ENCODE assay signal across 8 cellular contexts in the genomic region with DNA sequence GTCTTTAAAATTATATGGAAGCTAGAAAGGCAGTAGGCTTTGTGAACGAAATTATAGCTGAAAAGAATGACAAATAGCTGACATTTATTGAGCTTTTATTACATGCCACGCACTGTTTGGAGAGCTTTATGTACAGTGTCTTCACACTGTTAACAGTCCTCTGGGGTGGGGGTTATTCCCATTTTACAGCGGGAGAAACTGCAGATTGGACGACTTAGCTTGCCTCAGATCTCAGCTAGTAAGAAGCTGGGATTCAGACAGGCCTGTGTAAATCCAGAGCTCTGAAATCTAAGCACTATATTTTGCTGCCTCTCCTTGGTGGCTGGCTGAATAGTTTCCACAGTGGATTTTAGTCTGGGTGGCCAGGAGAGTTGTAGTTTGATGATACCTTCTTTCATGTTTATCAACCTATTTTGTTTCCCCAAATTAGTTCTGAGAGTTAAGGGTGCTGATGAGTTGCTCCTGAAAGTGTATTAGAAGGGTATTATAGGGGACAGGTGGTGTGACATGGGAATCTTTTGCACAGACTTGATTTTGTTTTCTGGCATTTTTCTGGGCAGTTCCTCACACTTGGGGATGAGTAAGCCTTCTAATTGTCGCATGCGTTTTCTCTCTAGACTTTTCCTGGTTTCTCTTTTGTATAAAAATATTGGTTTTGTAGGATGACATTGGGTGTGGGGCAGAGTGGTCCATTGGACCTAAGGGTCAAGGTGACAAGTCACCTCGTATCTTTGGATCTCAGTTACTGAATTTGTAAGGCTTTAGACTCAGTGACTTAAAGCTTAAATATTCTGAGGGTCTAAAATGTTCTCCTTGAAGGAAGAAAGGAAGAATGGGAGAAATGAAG. TPM values are rescaled to one million over a fixed set of nuclear protein-coding genes. Genes with fewer than 3 reads are reported as not detected.
DNase-seq lines count a peak whose midpoint lies in the region; ATAC-seq, FAIRE-seq and TF ChIP-seq lines count a peak whose summit lies in the region.

No MANE protein-coding gene starts in this region.

- peak overlapping the region; percentile 68 to 95; a peak in 3 of 4 replicates for H3K27ac ChIP-seq in SK-N-SH (ENCODE audit: low read depth in 2 of 2, low read length in 1 of 2)
- H3K27ac ChIP-seq in prostate gland, result peak overlapping the region; percentile 80 to 92

- peak overlapping the region; percentile 85; the same call in 1 of the 2 replicates for H3K9ac ChIP-seq in SK-N-SH

- peak; percentile 70 for TF ChIP-seq RAD21 in SK-N-SH (IDR thresholded peaks at IDR 0.05; ENCODE audit: low read length)

- no peaks in the 10 kb centered on the region for H3K9me3 ChIP-seq in SK-N-SH
- H3K9me3 ChIP-seq in prostate gland, result no peaks in the 10 kb centered on the region

- peaks cover 25 to 30% of the 10 kb centered on the region in 2 experiments for H3K4me1 ChIP-seq in SK-N-SH (ENCODE audit: control insufficient read depth in 1 of 2, insufficient read depth in 2 of 2, low read depth in 1 of 2, low read length in 1 of 2)
- peaks cover 2% of the 10 kb centered on the region for H3K4me1 ChIP-seq in prostate gland (replicated peaks)

- H3K4me2 ChIP-seq in SK-N-SH, result peak overlapping the region; percentile 82

- TF ChIP-seq POLR2A in prostate gland (IDR thresholded peaks at IDR 0.05), result no peak

- no peaks in the 10 kb centered on the region for H3F3A ChIP-seq in SK-N-SH (replicated peaks; ENCODE audit: insufficient read depth)

- H2AFZ ChIP-seq in SK-N-SH (ENCODE audit: low read depth), result no peak overlapping the region

- POLR2A ChIA-PET in SK-N-SH (lab: Yijun Ruan, JAX), result interaction anchor here (0.6 to 0.9 kb wide), 2 partner anchors 145 to 147 kb away, joined by 3 read pairs; no protein-coding TSS in a partner anchor

- intact Hi-C loops in prostate gland (cut with DNase I), result loop anchor here (1.0 kb wide), 1 partner anchor 154 kb away; no protein-coding TSS in a partner anchor

- ATAC-seq in esophagus mucosa, result no peak

- FAIRE-seq in frontal cortex (lab: Jason Lieb, UNC), result no peak

- WGBS in SK-N-SH (ENCODE audit: low lambda C conversion rate), result 29% methylated on average over 7 of the region's 7 CpGs
- WGBS in prostate gland, result 16% methylated on average over 7 of the region's 7 CpGs

- H3K36me3 ChIP-seq in SK-N-SH (replicated peaks in 1 of 2; ENCODE audit: control insufficient read depth in 1 of 2, insufficient read depth in 2 of 2, low read length in 1 of 2), result no peaks in the 10 kb centered on the region
- no peaks in the 10 kb centered on the region for H3K36me3 ChIP-seq in prostate gland

- H4K20me1 ChIP-seq in SK-N-SH (ENCODE audit: insufficient read depth), result peaks cover 55% of the 10 kb centered on the region

- H3K4me3 ChIP-seq in AG09309 (ENCODE audit: control insufficient read depth, low read depth, low read length), result peak overlapping the region; percentile 90
- peak overlapping the region; percentile 69 to 95 for H3K4me3 ChIP-seq in SK-N-SH (ENCODE audit: low read depth in 2 of 2, low read length in 1 of 2)
- H3K4me3 ChIP-seq in prostate gland, result peak overlapping the region; percentile 96 to 99

- H3K9me2 ChIP-seq in SK-N-SH, result no peaks in the 10 kb centered on the region

- no peak for TF ChIP-seq CTCF in AG09309 (IDR thresholded peaks at IDR 0.05; ENCODE audit: control insufficient read depth, insufficient read depth, low read depth, low read length, missing control alignments)
- TF ChIP-seq CTCF in GM20000 (IDR thresholded peaks at IDR 0.05; ENCODE audit: extremely low read depth, missing control alignments), result no peak
- TF ChIP-seq CTCF in SK-N-SH (IDR thresholded peaks at IDR 0.05), result peak; percentile 34; the same call in 1 of the 2 replicates
- peak in 1 of 4 experiments; percentile 31 for TF ChIP-seq CTCF in prostate gland (IDR thresholded peaks at IDR 0.05)

- TF ChIP-seq EP300 in SK-N-SH (IDR thresholded peaks at IDR 0.05; ENCODE audit: borderline replicate concordance in 1 of 2, low read depth in 1 of 2, low read length in 1 of 2), result no peak

- H3K79me2 ChIP-seq in SK-N-SH (ENCODE audit: insufficient read depth), result peaks cover 62% of the 10 kb centered on the region

- DNase-seq in AG09309 (ENCODE audit: low read depth), result no peak
- DNase-seq in GM20000 (ENCODE audit: low spot score), result peak; percentile 25
- DNase-seq in SK-N-SH, result peak; percentile 36
- DNase-seq in frontal cortex (ENCODE audit: low spot score in 2 of 2), result peak; percentile 30 to 59
- DNase-seq in prostate gland (ENCODE audit: low spot score), result peak; percentile 38
- no peak for DNase-seq in germinal center (ENCODE audit: low spot score)
- DNase-seq in NCI-H1105 (lab: John Stamatoyannopoulos, UW), result no peak

- CTCF ChIA-PET in SK-N-SH (lab: Yijun Ruan, JAX), result interaction anchor here (0.6 to 8.0 kb wide), 17 partner anchors 10 to 936 kb away, joined by 3 to 59 read pairs (median 4); no protein-coding TSS in a partner anchor

- H3K27me3 ChIP-seq in SK-N-SH (ENCODE audit: insufficient read depth) (no peaks in the 10 kb centered on the region), prostate gland (replicated peaks; ENCODE audit: insufficient read depth) (no peaks in the 10 kb centered on the region)

TF ChIP-seq in SK-N-SH, 30 proteins besides CTCF, POLR2A, EP300 and RAD21:
- TF ChIP-seq FOXM1 (IDR thresholded peaks at IDR 0.05; ENCODE audit: low read depth) (no peak), IRF3 (IDR thresholded peaks at IDR 0.05; ENCODE audit: low read depth, low read length) (no peak), EZH2phosphoT487 (IDR thresholded peaks at IDR 0.05; ENCODE audit: borderline replicate concordance, low read depth) (no peak), REST (IDR thresholded peaks at IDR 0.05; ENCODE audit: low read depth, low read length) (no peak), SMC3 (IDR thresholded peaks at IDR 0.05; ENCODE audit: low read depth, low read length) (peak; percentile 47), YY1 (IDR thresholded peaks at IDR 0.05; ENCODE audit: low read depth) (no peak), ELF1 (IDR thresholded peaks at IDR 0.05) (no peak)

RNA-seq across cellular contexts. Expression of gene ACSL3, which starts 1.5 kb away (rescaled TPM):
- 15.7 and 25.2 TPM in 2 replicates for polyA plus RNA-seq in SK-N-SH (2012; rRNA removed)
- 23.5 and 24.5 TPM in 2 replicates for polyA plus RNA-seq in SK-N-SH (2012; cell fraction: cytosol; rRNA removed)
- 9.1 and 18.4 TPM in 2 replicates for polyA plus RNA-seq in SK-N-SH (2012; cell fraction: nucleus; rRNA removed)
- total RNA-seq in frontal cortex, result 250 TPM
- 100 to 1,000 TPM in 1 of 2 donors, 10 to 100 TPM in 1; 77.1 to 124 TPM for total RNA-seq in prostate gland
- total RNA-seq in esophagus mucosa, result 125 TPM

Comparison
In these comparisons a context has a peak if more than half of its experiments do, and no peak if none do; other contexts are left out.
1. DNase-seq: peak in GM20000 (single experiment), SK-N-SH (single experiment), frontal cortex (2 of 2) and prostate gland (single experiment); none in AG09309 (single experiment), germinal center (single experiment) and NCI-H1105 (single experiment).
2. Peak in every context shown above with its lines, with median percentiles within 50 percentile points of each other: H3K4me3 ChIP-seq.